In the genomic region with DNA sequence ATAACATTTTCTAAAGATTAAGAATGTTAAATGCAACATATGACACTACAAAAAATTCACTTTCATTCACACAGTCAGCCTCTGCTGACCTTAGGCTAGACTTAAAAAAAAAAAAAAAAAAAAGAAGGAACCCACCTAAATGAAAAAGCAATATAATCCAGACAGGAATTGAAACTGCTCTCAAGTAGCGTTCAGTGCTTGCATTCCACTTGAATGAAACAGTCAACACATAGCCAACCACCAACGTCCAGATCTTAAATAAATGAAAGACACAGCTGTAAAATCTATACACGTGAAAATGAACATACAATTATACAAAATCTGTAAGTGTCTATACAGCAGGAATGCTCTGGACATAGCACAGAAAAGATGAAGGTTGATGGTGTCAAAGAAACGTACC, we compare ENCODE assay signal across 8 cellular contexts. TPM values are rescaled to one million over a fixed set of nuclear protein-coding genes. Genes with fewer than 3 reads are reported as not detected.
A peak's percentile ranks its signal among the peaks of the same experiment; 100 is the strongest.
DNase-seq lines count a peak whose midpoint lies in the region; ATAC-seq and TF ChIP-seq lines count a peak whose summit lies in the region.

No MANE protein-coding gene starts in this region.

- H3K4me2 ChIP-seq in OCI-LY3 (ENCODE audit: low read length) (peak overlapping the region; percentile 69), smooth muscle cell (peak overlapping the region; percentile 73)

- H2AFZ ChIP-seq in OCI-LY3 (ENCODE audit: low read depth, low read length) (no peak overlapping the region), smooth muscle cell (ENCODE audit: low read depth) (no peak overlapping the region)

- WGBS in smooth muscle cell (ENCODE audit: low lambda C conversion rate): 25% methylated on average over 4 of the region's 4 CpGs

- peaks cover 11% of the 10 kb centered on the region for H3F3A ChIP-seq in smooth muscle cell (ENCODE audit: low read depth)

- no peaks in the 10 kb centered on the region for H3K27me3 Mint-ChIP-seq in effector memory CD8-positive, alpha-beta T cell

- peaks cover 54% of the 10 kb centered on the region for H4K20me1 ChIP-seq in OCI-LY3 (ENCODE audit: insufficient read depth, low read length)
- peaks cover 66% of the 10 kb centered on the region for H4K20me1 ChIP-seq in smooth muscle cell (ENCODE audit: low read depth)

- peaks cover 0 to 2% of the 10 kb centered on the region in 2 donors for H3K9me3 Mint-ChIP-seq in effector memory CD8-positive, alpha-beta T cell

- H3K27ac Mint-ChIP-seq in effector memory CD8-positive, alpha-beta T cell: peak overlapping the region; percentile 38 to 62

- no peaks in the 10 kb centered on the region for H3K27me3 ChIP-seq in OCI-LY3 (ENCODE audit: low read depth, low read length)
- H3K27me3 ChIP-seq in smooth muscle cell (ENCODE audit: low read depth): no peaks in the 10 kb centered on the region

- TF ChIP-seq CTCF in OCI-LY3 (IDR thresholded peaks at IDR 0.05; ENCODE audit: low read depth, low read length): no peak
- TF ChIP-seq CTCF in smooth muscle cell (IDR thresholded peaks at IDR 0.05; ENCODE audit: borderline replicate concordance, insufficient read depth, poor library complexity, severe bottlenecking): no peak

- peak overlapping the region; percentile 9; the same call in 1 of the 2 replicates for H3K9ac ChIP-seq in OCI-LY3 (ENCODE audit: low read length)
- peak overlapping the region; percentile 39 for H3K9ac ChIP-seq in smooth muscle cell (ENCODE audit: low read depth)

- H3K4me3 ChIP-seq in OCI-LY3 (ENCODE audit: low read length) (peak overlapping the region; percentile 39), smooth muscle cell (no peak overlapping the region)

- peaks cover 4% of the 10 kb centered on the region for H3K36me3 Mint-ChIP-seq in effector memory CD8-positive, alpha-beta T cell (ENCODE audit: insufficient read depth)

- H3K27ac ChIP-seq in OCI-LY3 (ENCODE audit: low read length): no peak overlapping the region
- H3K27ac ChIP-seq in smooth muscle cell (ENCODE audit: low read depth): peak overlapping the region; percentile 86

- ATAC-seq in effector memory CD8-positive, alpha-beta T cell (replicated peaks): no peak
- ATAC-seq in GM21717 (IDR thresholded peaks at IDR 0.05; ENCODE audit: unreplicated experiment) (no peak), HG03442 (IDR thresholded peaks at IDR 0.05; ENCODE audit: unreplicated experiment) (no peak), GM21619 (IDR thresholded peaks at IDR 0.05; ENCODE audit: unreplicated experiment) (no peak)

- H3K9me3 ChIP-seq in OCI-LY3 (ENCODE audit: insufficient read depth, low read length): no peaks in the 10 kb centered on the region
- H3K9me3 ChIP-seq in smooth muscle cell (replicated peaks; ENCODE audit: low read depth): no peaks in the 10 kb centered on the region

- DNase-seq in SIG-M5 treated with dmso at 0.1 percent for 504 hours (lab: John Stamatoyannopoulos, UW; ENCODE audit: unreplicated experiment) (peak; percentile 40), SIG-M5 (lab: John Stamatoyannopoulos, UW) (no peak), smooth muscle cell (lab: John Stamatoyannopoulos, UW; ENCODE audit: unreplicated experiment) (no peak)
- DNase-seq in effector memory CD8-positive, alpha-beta T cell: no peak

- H3K36me3 ChIP-seq in OCI-LY3 (replicated peaks; ENCODE audit: low read depth, low read length) (peaks cover 16% of the 10 kb centered on the region), smooth muscle cell (ENCODE audit: low read depth) (no peaks in the 10 kb centered on the region)

- H3K4me3 Mint-ChIP-seq in effector memory CD8-positive, alpha-beta T cell: no peak overlapping the region

- H3K4me1 ChIP-seq in OCI-LY3 (ENCODE audit: low read length) (peaks cover 46% of the 10 kb centered on the region), smooth muscle cell (ENCODE audit: low read depth) (peaks cover 35% of the 10 kb centered on the region)

- peaks cover 36 to 57% of the 10 kb centered on the region in 2 donors for H3K4me1 Mint-ChIP-seq in effector memory CD8-positive, alpha-beta T cell (ENCODE audit: low read depth in 2 of 2)

- H3K79me2 ChIP-seq in OCI-LY3 (ENCODE audit: low read length): peaks cover 92% of the 10 kb centered on the region
- peaks cover 79% of the 10 kb centered on the region for H3K79me2 ChIP-seq in smooth muscle cell (ENCODE audit: low read depth)

RNA-seq across cellular contexts. Expression of gene TMEM245, which starts 11.4 kb away (rescaled TPM):
- 39.7 and 48.0 TPM in 2 replicates for total RNA-seq in smooth muscle cell
- polyA plus RNA-seq in smooth muscle cell: 16.3 and 18.4 TPM in 2 replicates

RNA-seq across cellular contexts. Expression of gene FRRS1L, which starts 58.7 kb away (rescaled TPM):
- total RNA-seq in smooth muscle cell: 0.09 and 0.36 TPM in 2 replicates
- polyA plus RNA-seq in smooth muscle cell: 0.74 TPM in 1 of 2 replicates, not detected in the other
